ENCODE assay signal across 3 cellular contexts in the genomic region with DNA sequence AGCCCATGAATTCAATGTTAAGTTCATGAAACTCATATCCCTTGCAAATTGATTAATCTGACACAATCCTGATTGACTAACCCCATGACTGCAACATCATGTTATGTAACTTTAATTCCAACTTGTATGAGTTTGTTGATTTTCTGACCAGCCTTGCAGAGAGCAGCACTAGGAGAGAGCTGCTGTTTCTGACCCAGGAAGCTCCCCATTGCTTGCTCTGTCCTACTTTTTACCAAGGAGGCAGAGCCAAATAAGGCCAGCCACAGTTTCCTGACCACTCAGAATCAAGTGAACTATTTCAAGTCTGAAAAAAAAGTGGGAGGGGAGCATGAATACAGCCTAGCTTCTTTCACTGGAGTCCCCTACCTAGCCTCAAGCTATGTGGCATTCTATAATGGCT.
TF ChIP-seq lines count a peak whose summit lies in the region.

No MANE protein-coding gene starts in this region.

TF ChIP-seq in liver, 16 proteins besides CTCF, POLR2A, EP300 and RAD21:
- no peak for TF ChIP-seq EGR1 (IDR thresholded peaks at IDR 0.05; ENCODE audit: low read depth in 2 of 2)
- TF ChIP-seq, protein P1, sequence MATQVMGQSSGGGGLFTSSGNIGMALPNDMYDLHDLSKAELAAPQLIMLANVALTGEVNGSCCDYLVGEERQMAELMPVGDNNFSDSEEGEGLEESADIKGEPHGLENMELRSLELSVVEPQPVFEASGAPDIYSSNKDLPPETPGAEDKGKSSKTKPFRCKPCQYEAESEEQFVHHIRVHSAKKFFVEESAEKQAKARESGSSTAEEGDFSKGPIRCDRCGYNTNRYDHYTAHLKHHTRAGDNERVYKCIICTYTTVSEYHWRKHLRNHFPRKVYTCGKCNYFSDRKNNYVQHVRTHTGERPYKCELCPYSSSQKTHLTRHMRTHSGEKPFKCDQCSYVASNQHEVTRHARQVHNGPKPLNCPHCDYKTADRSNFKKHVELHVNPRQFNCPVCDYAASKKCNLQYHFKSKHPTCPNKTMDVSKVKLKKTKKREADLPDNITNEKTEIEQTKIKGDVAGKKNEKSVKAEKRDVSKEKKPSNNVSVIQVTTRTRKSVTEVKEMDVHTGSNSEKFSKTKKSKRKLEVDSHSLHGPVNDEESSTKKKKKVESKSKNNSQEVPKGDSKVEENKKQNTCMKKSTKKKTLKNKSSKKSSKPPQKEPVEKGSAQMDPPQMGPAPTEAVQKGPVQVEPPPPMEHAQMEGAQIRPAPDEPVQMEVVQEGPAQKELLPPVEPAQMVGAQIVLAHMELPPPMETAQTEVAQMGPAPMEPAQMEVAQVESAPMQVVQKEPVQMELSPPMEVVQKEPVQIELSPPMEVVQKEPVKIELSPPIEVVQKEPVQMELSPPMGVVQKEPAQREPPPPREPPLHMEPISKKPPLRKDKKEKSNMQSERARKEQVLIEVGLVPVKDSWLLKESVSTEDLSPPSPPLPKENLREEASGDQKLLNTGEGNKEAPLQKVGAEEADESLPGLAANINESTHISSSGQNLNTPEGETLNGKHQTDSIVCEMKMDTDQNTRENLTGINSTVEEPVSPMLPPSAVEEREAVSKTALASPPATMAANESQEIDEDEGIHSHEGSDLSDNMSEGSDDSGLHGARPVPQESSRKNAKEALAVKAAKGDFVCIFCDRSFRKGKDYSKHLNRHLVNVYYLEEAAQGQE (IDR thresholded peaks at IDR 0.05): peak; percentile 50
- TF ChIP-seq, protein P2, sequence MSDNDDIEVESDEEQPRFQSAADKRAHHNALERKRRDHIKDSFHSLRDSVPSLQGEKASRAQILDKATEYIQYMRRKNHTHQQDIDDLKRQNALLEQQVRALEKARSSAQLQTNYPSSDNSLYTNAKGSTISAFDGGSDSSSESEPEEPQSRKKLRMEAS (IDR thresholded peaks at IDR 0.05): no peak
- TF ChIP-seq RXRA (IDR thresholded peaks at IDR 0.05): peak; percentile 44 to 79
- peak; percentile 43 to 57 for TF ChIP-seq HNF4A (conservative IDR thresholded peaks at IDR 0.05)
- TF ChIP-seq TAF1 (conservative IDR thresholded peaks at IDR 0.05): no peak
- TF ChIP-seq NR2F2 (IDR thresholded peaks at IDR 0.05): no peak
- TF ChIP-seq YY1 (IDR thresholded peaks at IDR 0.05): peak; percentile 53
- TF ChIP-seq FOXA2 (IDR thresholded peaks at IDR 0.05): peak; percentile 54
- TF ChIP-seq FOXA1 (IDR thresholded peaks at IDR 0.05): no peak
- TF ChIP-seq SP1 (IDR thresholded peaks at IDR 0.05): peak; percentile 71
- no peak for TF ChIP-seq HNF4G (IDR thresholded peaks at IDR 0.05)
- TF ChIP-seq GABPA (IDR thresholded peaks at IDR 0.05 in 1 of 2, conservative IDR thresholded peaks at IDR 0.05 in 1 of 2): peak in 1 of 2 donors; percentile 19
- peak; percentile 23 for TF ChIP-seq ZBTB33 (IDR thresholded peaks at IDR 0.05)
- peak in 1 of 2 donors; percentile 67 for TF ChIP-seq JUND (IDR thresholded peaks at IDR 0.05)
- TF ChIP-seq ATF3 (IDR thresholded peaks at IDR 0.05): peak; percentile 27

TF ChIP-seq in HepG2, 621 proteins besides CTCF, POLR2A, EP300 and RAD21 (continues in another document):
- no peak for TF ChIP-seq XBP1 (CRISPR knock-in tag; IDR thresholded peaks at IDR 0.05)
- TF ChIP-seq HOXA9 (CRISPR knock-in tag; IDR thresholded peaks at IDR 0.05; ENCODE audit: borderline replicate concordance): no peak
- no peak for TF ChIP-seq CEBPB (IDR thresholded peaks at IDR 0.05; ENCODE audit: borderline replicate concordance, low read depth, low read length)
- TF ChIP-seq, protein P3, sequence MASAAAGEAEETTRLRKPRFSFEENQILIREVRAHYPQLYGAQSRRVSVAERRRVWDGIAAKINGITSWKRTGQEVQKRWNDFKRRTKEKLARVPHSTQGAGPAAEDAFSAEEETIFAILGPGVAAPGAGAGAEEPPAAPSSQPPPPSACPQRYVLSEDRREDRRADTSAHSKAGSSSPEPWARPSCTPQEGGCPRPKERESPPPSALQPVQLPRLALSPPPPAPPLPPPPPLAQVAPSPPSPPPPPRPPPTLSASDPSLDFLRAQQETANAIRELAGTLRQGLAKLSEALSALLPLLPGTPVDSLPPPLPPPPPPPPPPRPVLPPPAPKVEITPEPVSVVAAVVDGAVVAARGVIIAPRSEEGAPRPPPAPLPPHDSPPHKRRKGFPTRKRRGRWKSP (CRISPR knock-in tag; IDR thresholded peaks at IDR 0.05): no peak
- TF ChIP-seq MBD4 (IDR thresholded peaks at IDR 0.05; ENCODE audit: borderline replicate concordance, low read length): no peak
- TF ChIP-seq ZMYM4 (CRISPR knock-in tag; IDR thresholded peaks at IDR 0.05): no peak
- TF ChIP-seq YEATS4 (CRISPR knock-in tag; IDR thresholded peaks at IDR 0.05; ENCODE audit: borderline replicate concordance): no peak
- no peak for TF ChIP-seq ZNF317 (CRISPR knock-in tag; IDR thresholded peaks at IDR 0.05)
- no peak for TF ChIP-seq ZBTB7A (CRISPR knock-in tag; IDR thresholded peaks at IDR 0.05)
- TF ChIP-seq, protein P4, sequence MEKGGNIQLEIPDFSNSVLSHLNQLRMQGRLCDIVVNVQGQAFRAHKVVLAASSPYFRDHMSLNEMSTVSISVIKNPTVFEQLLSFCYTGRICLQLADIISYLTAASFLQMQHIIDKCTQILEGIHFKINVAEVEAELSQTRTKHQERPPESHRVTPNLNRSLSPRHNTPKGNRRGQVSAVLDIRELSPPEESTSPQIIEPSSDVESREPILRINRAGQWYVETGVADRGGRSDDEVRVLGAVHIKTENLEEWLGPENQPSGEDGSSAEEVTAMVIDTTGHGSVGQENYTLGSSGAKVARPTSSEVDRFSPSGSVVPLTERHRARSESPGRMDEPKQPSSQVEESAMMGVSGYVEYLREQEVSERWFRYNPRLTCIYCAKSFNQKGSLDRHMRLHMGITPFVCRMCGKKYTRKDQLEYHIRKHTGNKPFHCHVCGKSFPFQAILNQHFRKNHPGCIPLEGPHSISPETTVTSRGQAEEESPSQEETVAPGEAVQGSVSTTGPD (CRISPR knock-in tag; IDR thresholded peaks at IDR 0.05): no peak
- TF ChIP-seq TBP (CRISPR knock-in tag; IDR thresholded peaks at IDR 0.05): no peak
- TF ChIP-seq, protein P5, sequence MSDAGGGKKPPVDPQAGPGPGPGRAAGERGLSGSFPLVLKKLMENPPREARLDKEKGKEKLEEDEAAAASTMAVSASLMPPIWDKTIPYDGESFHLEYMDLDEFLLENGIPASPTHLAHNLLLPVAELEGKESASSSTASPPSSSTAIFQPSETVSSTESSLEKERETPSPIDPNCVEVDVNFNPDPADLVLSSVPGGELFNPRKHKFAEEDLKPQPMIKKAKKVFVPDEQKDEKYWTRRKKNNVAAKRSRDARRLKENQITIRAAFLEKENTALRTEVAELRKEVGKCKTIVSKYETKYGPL (CRISPR knock-in tag; IDR thresholded peaks at IDR 0.05): no peak
- no peak for TF ChIP-seq ZNF790 (CRISPR knock-in tag; IDR thresholded peaks at IDR 0.05; ENCODE audit: borderline replicate concordance)
- TF ChIP-seq TOPORS (CRISPR knock-in tag; IDR thresholded peaks at IDR 0.05): no peak
- TF ChIP-seq ZNF350 (CRISPR knock-in tag; IDR thresholded peaks at IDR 0.05; ENCODE audit: borderline replicate concordance, low read depth): no peak
- no peak for TF ChIP-seq SAFB2 (CRISPR knock-in tag; IDR thresholded peaks at IDR 0.05; ENCODE audit: borderline replicate concordance, low read depth)
- TF ChIP-seq ZFP36 (IDR thresholded peaks at IDR 0.05; ENCODE audit: borderline replicate concordance, low read depth, low read length, partially characterized antibody): no peak
- no peak for TF ChIP-seq FOXP4 (CRISPR knock-in tag; IDR thresholded peaks at IDR 0.05)
- no peak for TF ChIP-seq HIVEP1 (CRISPR knock-in tag; IDR thresholded peaks at IDR 0.05)

TF ChIP-seq in endothelial cell of umbilical vein, 7 proteins besides CTCF, POLR2A, EP300 and RAD21:
- no peak for TF ChIP-seq GATA2 (IDR thresholded peaks at IDR 0.05; ENCODE audit: insufficient read depth, insufficient read length, low read depth, low read length)
- no peak for TF ChIP-seq JUN (IDR thresholded peaks at IDR 0.05; ENCODE audit: borderline replicate concordance, insufficient read depth, insufficient read length, low read depth)
- TF ChIP-seq, protein P2 (IDR thresholded peaks at IDR 0.05; ENCODE audit: insufficient read depth, insufficient read length): no peak
- TF ChIP-seq EZH2 (IDR thresholded peaks at IDR 0.05; ENCODE audit: borderline replicate concordance, low read depth, low read length, severe bottlenecking): no peak
- no peak for TF ChIP-seq POLR2AphosphoS5 (IDR thresholded peaks at IDR 0.05; ENCODE audit: insufficient read depth, low read depth, low read length)
- TF ChIP-seq FOS (IDR thresholded peaks at IDR 0.05; ENCODE audit: borderline replicate concordance, insufficient read depth, low read length): no peak
- TF ChIP-seq MYC (IDR thresholded peaks at IDR 0.05; ENCODE audit: low read depth, low read length): no peak
